ENCODE assay signal across 25 cellular contexts in the genomic region with DNA sequence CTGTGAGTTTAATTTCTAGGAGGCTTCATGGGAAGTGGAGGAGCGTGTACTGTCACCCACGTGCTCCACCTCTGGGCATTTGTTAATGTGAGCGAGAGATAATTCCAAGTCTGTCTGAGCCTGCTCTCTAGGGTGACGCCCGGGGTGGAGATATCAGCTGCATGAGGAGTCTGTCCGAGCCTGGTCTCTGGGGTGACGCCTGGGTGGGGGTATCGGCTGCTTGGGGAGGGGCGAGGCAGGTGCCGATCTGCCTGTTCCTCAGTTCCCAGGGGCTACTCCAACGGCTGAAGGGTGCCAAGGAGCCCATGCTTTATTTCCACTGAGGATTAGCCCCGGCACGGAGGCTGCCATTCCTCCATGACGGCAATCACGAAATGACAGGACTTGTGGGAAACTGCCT.
"Had no signal": no experiment of that assay in that cellular context is flagged by ENCODE, and none has a peak within 500 bp of the region (broad histone marks: within the 10 kb centered on the region; RNA-seq: fewer than 3 reads in every experiment).

No MANE protein-coding gene starts in this region.

- H3K27ac ChIP-seq: coronary artery, gastrocnemius medialis, hepatocyte, left lung, neural progenitor cell, prostate gland, right atrium auricular region, skin epidermis, thoracic aorta, tibial nerve, upper lobe of left lung had no signal

- H3K79me2 ChIP-seq: hepatocyte had no signal

- H3K36me3 ChIP-seq: gastrocnemius medialis, left lung, neural progenitor cell, prostate gland, right atrium auricular region, thoracic aorta, tibial nerve, upper lobe of left lung had no signal

- H3K36me3 Mint-ChIP-seq: naive thymus-derived CD4-positive, alpha-beta T cell; neural progenitor cell; stimulated activated naive B cell treated with anti-CD40 and anti-IgM and Interleukin-4, amounts not matched to agents 10 μg/mL and 1 μg/mL and 100 μg/mL, for 72 hours had no signal

- H3K4me3 ChIP-seq: coronary artery, gastrocnemius medialis, hepatocyte, left lung, neural progenitor cell, prostate gland, right atrium auricular region, skin epidermis, thoracic aorta, tibial nerve, upper lobe of left lung had no signal

- H2AFZ ChIP-seq: hepatocyte, neural progenitor cell had no signal

- H3K4me1 Mint-ChIP-seq: naive thymus-derived CD4-positive, alpha-beta T cell; nephron; neural progenitor cell had no signal

- H3K27ac Mint-ChIP-seq: effector memory CD8-positive, alpha-beta T cell; naive thymus-derived CD4-positive, alpha-beta T cell; nephron; neural progenitor cell; stimulated activated naive B cell treated with anti-CD40 and anti-IgM and Interleukin-4, amounts not matched to agents 10 μg/mL and 1 μg/mL and 100 μg/mL, for 72 hours; stimulated activated naive CD8-positive, alpha-beta T cell treated with anti-CD3 and anti-CD28 coated beads, Interleukin-15, Interleukin-2, amounts not matched to agents 100 ng/mL and 50 ng/mL, for 24 hours had no signal

- H3K4me2 ChIP-seq: hepatocyte, neural progenitor cell had no signal

- H3K27me3 Mint-ChIP-seq: stimulated activated naive CD8-positive, alpha-beta T cell treated with anti-CD3 and anti-CD28 coated beads, Interleukin-15, Interleukin-2, amounts not matched to agents 100 ng/mL and 50 ng/mL, for 24 hours had no signal

- H3K27me3 ChIP-seq: gastrocnemius medialis, hepatocyte, neural progenitor cell, right atrium auricular region, tibial nerve, upper lobe of left lung had no signal

- DNase-seq: dermis blood vessel endothelial cell; effector memory CD8-positive, alpha-beta T cell; erythroblast; gastrocnemius medialis; head of caudate nucleus; left cardiac atrium; mammary epithelial cell; mesendoderm; midbrain; naive thymus-derived CD4-positive, alpha-beta T cell; stimulated activated CD4-positive, alpha-beta T cell treated with anti-CD3 and anti-CD28 coated beads, Interleukin-15, amount 100 ng/mL, for 24 hours; stimulated activated CD4-positive, alpha-beta T cell treated with anti-CD3 and anti-CD28 coated beads, Interleukin-2, amount 100 ng/mL, for 48 hours; stimulated activated naive B cell treated with anti-CD40 and anti-IgM and Interleukin-4, amounts not matched to agents 10 μg/mL and 1 μg/mL and 100 μg/mL, for 72 hours had no signal

- ATAC-seq: effector memory CD8-positive, alpha-beta T cell; gastrocnemius medialis; left cardiac atrium; left lung; naive thymus-derived CD4-positive, alpha-beta T cell; stimulated activated naive B cell treated with anti-CD40 and anti-IgM and Interleukin-4, amounts not matched to agents 10 μg/mL and 1 μg/mL and 100 μg/mL, for 72 hours had no signal

- H3K4me3 Mint-ChIP-seq: effector memory CD8-positive, alpha-beta T cell; naive thymus-derived CD4-positive, alpha-beta T cell; nephron; neural progenitor cell; stimulated activated naive B cell treated with anti-CD40 and anti-IgM and Interleukin-4, amounts not matched to agents 10 μg/mL and 1 μg/mL and 100 μg/mL, for 72 hours; stimulated activated naive CD8-positive, alpha-beta T cell treated with anti-CD3 and anti-CD28 coated beads, Interleukin-15, Interleukin-2, amounts not matched to agents 100 ng/mL and 50 ng/mL, for 24 hours had no signal

- H3K4me1 ChIP-seq: gastrocnemius medialis, left lung, neural progenitor cell, prostate gland, right atrium auricular region, tibial nerve, upper lobe of left lung had no signal

- H3K9me3 Mint-ChIP-seq: effector memory CD8-positive, alpha-beta T cell; nephron; stimulated activated naive CD8-positive, alpha-beta T cell treated with anti-CD3 and anti-CD28 coated beads, Interleukin-15, Interleukin-2, amounts not matched to agents 100 ng/mL and 50 ng/mL, for 24 hours had no signal

- H3K9me3 ChIP-seq: gastrocnemius medialis, left lung, prostate gland, right atrium auricular region, thoracic aorta, tibial nerve, upper lobe of left lung had no signal
